Comparison of ENCODE assay signal across 11 cellular contexts in the genomic region with DNA sequence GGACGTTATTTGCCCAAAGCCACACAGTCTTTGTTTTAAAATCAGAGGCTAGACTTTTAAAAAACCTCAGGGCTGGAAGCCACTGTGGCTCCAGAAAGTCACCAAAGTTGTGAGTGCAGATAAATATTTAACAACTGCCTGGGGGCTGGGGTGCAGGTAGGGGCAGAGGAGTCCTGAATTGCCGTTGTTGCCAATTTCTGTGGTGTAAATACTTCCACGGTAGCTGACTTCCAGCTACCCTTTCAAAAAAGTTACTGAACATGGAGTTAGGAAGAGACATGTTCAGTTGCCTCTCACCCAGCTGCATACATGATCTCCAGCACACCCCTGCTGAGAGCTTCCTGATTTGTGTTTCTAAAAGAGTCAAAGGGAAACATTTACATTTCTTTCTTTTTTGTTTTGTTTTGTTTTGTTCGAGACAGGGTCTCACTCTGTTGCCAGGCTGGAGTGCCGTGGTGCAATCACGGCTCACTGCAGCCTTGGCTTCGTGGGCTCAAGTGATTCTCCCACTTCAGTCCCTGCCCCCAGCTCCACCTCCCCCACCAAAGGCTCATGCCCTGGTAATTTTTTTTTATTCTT. TPM values are rescaled to one million over a fixed set of nuclear protein-coding genes. Genes with fewer than 3 reads are reported as not detected.
DNase-seq lines count a peak whose midpoint lies in the region; FAIRE-seq and TF ChIP-seq lines count a peak whose summit lies in the region.
"Had no signal": no experiment of that assay in that cellular context is flagged by ENCODE, and none has a peak within 500 bp of the region (broad histone marks: within the 10 kb centered on the region; RNA-seq: fewer than 3 reads in every experiment).

No MANE protein-coding gene starts in this region.

- H3K36me3 ChIP-seq in BLaER1 treated with 17β-estradiol and CSF1 and Interleukin-3, amounts not matched to agents 10 nM and 100 nM: no peaks in the 10 kb centered on the region
- H3K36me3 ChIP-seq in SK-N-MC (ENCODE audit: insufficient read depth, low read length): no peaks in the 10 kb centered on the region
- no peaks in the 10 kb centered on the region for H3K36me3 ChIP-seq in effector memory CD4-positive, alpha-beta T cell (ENCODE audit: control insufficient read depth, insufficient read depth, low read length)
- H3K36me3 ChIP-seq in ascending aorta: no peaks in the 10 kb centered on the region

- TF ChIP-seq CTCF in ascending aorta (IDR thresholded peaks at IDR 0.05): no peak

- 0 out of 20 replicates have a peak overlapping the region, but pooled peaks of 1 of the 10 experiments have one; percentile 24 for H3K4me3 ChIP-seq in BLaER1 treated with 17β-estradiol and CSF1 and Interleukin-3, amounts not matched to agents 10 nM and 100 nM
- H3K4me3 ChIP-seq in SK-N-MC (peak overlapping the region; percentile 40), ascending aorta (no peak overlapping the region)
- H3K4me3 ChIP-seq in effector memory CD4-positive, alpha-beta T cell (ENCODE audit: insufficient read depth, low read depth, low read length, poor library complexity, severe bottlenecking): peak overlapping the region; percentile 20
- H3K4me3 ChIP-seq: dorsolateral prefrontal cortex had no signal

- peak overlapping the region in 6 of 11 experiments; percentile 19 to 53 (median 42); a peak in 8 of 22 replicates for H3K9ac ChIP-seq in BLaER1 treated with 17β-estradiol and CSF1 and Interleukin-3, amounts not matched to agents 10 nM and 100 nM
- H3K9ac ChIP-seq in SK-N-MC (ENCODE audit: insufficient read length): no peak overlapping the region

- H4K20me1 ChIP-seq in BLaER1 treated with 17β-estradiol and CSF1 and Interleukin-3, amounts not matched to agents 10 nM and 100 nM: peaks cover 0 to 38% (median 0%) of the 10 kb centered on the region in 11 experiments; a peak in 3 of 22 replicates

- H3K27me3 ChIP-seq in BLaER1 treated with 17β-estradiol and CSF1 and Interleukin-3, amounts not matched to agents 10 nM and 100 nM: 0 out of 22 replicates have a peak, but pooled peaks cover 0 to 4% (median 0%) of the 10 kb centered on the region in 11 experiments
- H3K27me3 ChIP-seq in effector memory CD4-positive, alpha-beta T cell (replicated peaks; ENCODE audit: control insufficient read depth, insufficient read depth, low read length, poor library complexity, severe bottlenecking): no peaks in the 10 kb centered on the region
- H3K27me3 ChIP-seq in ascending aorta: no peaks in the 10 kb centered on the region

- DNase-seq in GM18507 (ENCODE audit: extremely low spot score, insufficient read length, low read depth) (no peak), SK-N-MC (ENCODE audit: low read depth, low spot score) (peak; percentile 22), ascending aorta (ENCODE audit: low spot score in 2 of 2) (no peak), NCI-H446 (lab: John Stamatoyannopoulos, UW) (no peak)
- DNase-seq in effector memory CD4-positive, alpha-beta T cell: no peak
- DNase-seq in NK-92 treated with Interleukin-12 subunit alpha and Interleukin-12 subunit beta, amount 100 ng/mL, for 24 hours (lab: John Stamatoyannopoulos, UW): no peak
- DNase-seq in stimulated activated CD4-positive, alpha-beta T cell treated with anti-CD3 and anti-CD28 coated beads, Interleukin-2, amount 100 ng/mL, for 24 hours: no peak
- DNase-seq: dorsolateral prefrontal cortex, HCEC 1CT, occipital lobe had no signal

- peaks cover 82 to 100% (median 100%) of the 10 kb centered on the region in 10 experiments for H3K4me1 ChIP-seq in BLaER1 treated with 17β-estradiol and CSF1 and Interleukin-3, amounts not matched to agents 10 nM and 100 nM
- peaks cover 66% of the 10 kb centered on the region for H3K4me1 ChIP-seq in effector memory CD4-positive, alpha-beta T cell (ENCODE audit: control insufficient read depth, insufficient read depth, low read length, poor library complexity, severe bottlenecking)
- H3K4me1 ChIP-seq in ascending aorta: peaks cover 0 to 9% of the 10 kb centered on the region in 2 donors

- intact Hi-C loops in ascending aorta (cut with DNase I): no loop called here

- peak overlapping the region; percentile 74 to 98 (median 94) for H3K4me2 ChIP-seq in BLaER1 treated with 17β-estradiol and CSF1 and Interleukin-3, amounts not matched to agents 10 nM and 100 nM

- peak; percentile 24 for FAIRE-seq in GM18507 (lab: Jason Lieb, UNC)

- peak overlapping the region in 7 of 11 experiments; percentile 28 to 58 (median 38); a peak in 10 of 22 replicates for H3K27ac ChIP-seq in BLaER1 treated with 17β-estradiol and CSF1 and Interleukin-3, amounts not matched to agents 10 nM and 100 nM
- H3K27ac ChIP-seq in SK-N-MC: peak overlapping the region; percentile 65; the same call in 1 of the 2 replicates
- H3K27ac ChIP-seq in effector memory CD4-positive, alpha-beta T cell (ENCODE audit: insufficient read depth, low read length, poor library complexity, severe bottlenecking): peak overlapping the region; percentile 43
- no peak overlapping the region for H3K27ac ChIP-seq in ascending aorta

- H3K9me3 ChIP-seq in BLaER1 treated with 17β-estradiol and CSF1 and Interleukin-3, amounts not matched to agents 10 nM and 100 nM (replicated peaks in 1 of 11): no peaks in the 10 kb centered on the region
- H3K9me3 ChIP-seq in SK-N-MC (ENCODE audit: low read depth, low read length): no peaks in the 10 kb centered on the region
- H3K9me3 ChIP-seq in effector memory CD4-positive, alpha-beta T cell (ENCODE audit: control insufficient read depth, low read length): no peaks in the 10 kb centered on the region
- no peaks in the 10 kb centered on the region for H3K9me3 ChIP-seq in ascending aorta

RNA-seq across cellular contexts. Expression of gene PLXDC1, which starts 58.7 kb away (rescaled TPM):
- 23.8 TPM for total RNA-seq in ascending aorta

Comparison
In these comparisons a context has a peak if more than half of its experiments do, and no peak if none do; other contexts are left out.
1. H3K27ac ChIP-seq: peak in BLaER1 treated with 17β-estradiol and CSF1 and Interleukin-3, amounts not matched to agents 10 nM and 100 nM (7 of 11), SK-N-MC (single experiment) and effector memory CD4-positive, alpha-beta T cell (single experiment); none in ascending aorta (0 of 2).
2. H3K4me3 ChIP-seq: peak in SK-N-MC (single experiment) and effector memory CD4-positive, alpha-beta T cell (single experiment); none in ascending aorta (0 of 2).